ENCODE assay signal across 17 cellular contexts in genomic region chr10:68428396-68428795, GRCh38. TPM values are rescaled to one million over a fixed set of nuclear protein-coding genes. Genes with fewer than 3 reads are reported as not detected.
DNase-seq lines count a peak whose midpoint lies in the region; ATAC-seq, FAIRE-seq and TF ChIP-seq lines count a peak whose summit lies in the region.
"Had no signal": no experiment of that assay in that cellular context is flagged by ENCODE, and none has a peak within 500 bp of the region (broad histone marks: within the 10 kb centered on the region; RNA-seq: fewer than 3 reads in every experiment).

No MANE protein-coding gene starts in this region.

- H3K9me1 ChIP-seq in endothelial cell of umbilical vein (replicated peaks; ENCODE audit: control insufficient read depth, extremely low read depth, insufficient read depth, low read length) = no peaks in the 10 kb centered on the region

- TF ChIP-seq CTCF in endothelial cell of umbilical vein (IDR thresholded peaks at IDR 0.05; ENCODE audit: extremely low read depth in 1 of 2, insufficient read depth in 1 of 2, low read depth in 1 of 2, low read length in 2 of 2) = no peak

- H3K27ac ChIP-seq in endothelial cell of umbilical vein (ENCODE audit: insufficient read depth, low read depth, low read length) = no peak overlapping the region
- H3K27ac ChIP-seq: 22Rv1, A549, BLaER1 had no signal

- no peak for FAIRE-seq in endothelial cell of umbilical vein (lab: Jason Lieb, UNC)
- FAIRE-seq in GM19239 (lab: Jason Lieb, UNC) = no peak
- FAIRE-seq: A549, HepG2 had no signal

- H3K4me2 ChIP-seq in endothelial cell of umbilical vein (ENCODE audit: insufficient read depth, low read length) = no peak overlapping the region
- H3K4me2 ChIP-seq: A549, BLaER1 had no signal

- no peaks in the 10 kb centered on the region for H3K79me2 ChIP-seq in endothelial cell of umbilical vein (ENCODE audit: control insufficient read depth, insufficient read depth, low read length)

- no peaks in the 10 kb centered on the region for H4K20me1 ChIP-seq in endothelial cell of umbilical vein (replicated peaks; ENCODE audit: control insufficient read depth, extremely low read depth, insufficient read depth, low read length)
- H4K20me1 ChIP-seq: BLaER1 had no signal

- H3K4me3 ChIP-seq in endothelial cell of umbilical vein (replicated peaks in 1 of 3; ENCODE audit: insufficient read depth in 1 of 3, low read depth in 1 of 3, low read length in 3 of 3) = no peak overlapping the region
- H3K4me3 ChIP-seq: A549, BLaER1 had no signal

- H3K9ac ChIP-seq in endothelial cell of umbilical vein (replicated peaks; ENCODE audit: extremely low read depth, insufficient read depth, low read length) = no peak overlapping the region
- H3K9ac ChIP-seq: BLaER1 had no signal

- H3K27me3 ChIP-seq in endothelial cell of umbilical vein (ENCODE audit: control insufficient read depth in 2 of 2, insufficient read depth in 2 of 2, low read length in 2 of 2) = no peaks in the 10 kb centered on the region
- H3K27me3 ChIP-seq: BLaER1 had no signal

- TF ChIP-seq POLR2A in endothelial cell of umbilical vein (IDR thresholded peaks at IDR 0.05; ENCODE audit: low read depth, low read length) = no peak

- dilution Hi-C loops in endothelial cell of umbilical vein (cut with MboI; ENCODE audit: extremely low pct_ligation_motif_present, low sequenced_read_pairs) = no loop called here

- DNase-seq in NCI-H345 (lab: John Stamatoyannopoulos, UW) = peak; percentile 22
- no peak for DNase-seq in NCI-H345 treated with DMSO at 0.1 percent for 48 hours (lab: John Stamatoyannopoulos, UW; ENCODE audit: unreplicated experiment)
- peak; percentile 7 for DNase-seq in endothelial cell of umbilical vein (ENCODE audit: low read depth, low spot score)
- peak; percentile 7 for DNase-seq in iris pigment epithelial cell (ENCODE audit: low read depth)
- no peak for DNase-seq in GM19239 (ENCODE audit: insufficient read length, low spot score)
- no peak for DNase-seq in amygdala (lab: John Stamatoyannopoulos, UW)
- DNase-seq: CD4-positive, alpha-beta memory T cell; DMS153; DMS79; GDM1; GOT3; H9 had no signal

- POLR2A ChIA-PET in endothelial cell of umbilical vein (lab: Charles Lee) = no interaction called here

- no peak overlapping the region for H2AFZ ChIP-seq in endothelial cell of umbilical vein (ENCODE audit: low read depth, low read length)

- intact Hi-C loops in endothelial cell of umbilical vein (cut with micrococcal nuclease) = no loop called here

- H3K4me1 ChIP-seq in endothelial cell of umbilical vein (ENCODE audit: control insufficient read depth, extremely low read depth, insufficient read depth, low read length) = no peaks in the 10 kb centered on the region
- H3K4me1 ChIP-seq: A549 had no signal

- CTCF ChIA-PET in endothelial cell of umbilical vein (lab: Charles Lee) = no interaction called here

- no peaks in the 10 kb centered on the region for H3K9me3 ChIP-seq in endothelial cell of umbilical vein (replicated peaks; ENCODE audit: control insufficient read depth, insufficient read depth, low read length)
- H3K9me3 ChIP-seq: A549, BLaER1 had no signal

- H3K36me3 ChIP-seq in endothelial cell of umbilical vein (ENCODE audit: control insufficient read depth in 2 of 2, extremely low read depth in 1 of 2, insufficient read depth in 2 of 2, low read length in 2 of 2) = peaks cover 0 to 19% of the 10 kb centered on the region in 2 experiments

- no peak for ATAC-seq in HG03342 (IDR thresholded peaks at IDR 0.05; ENCODE audit: unreplicated experiment)
- ATAC-seq: A549, HepG2 had no signal

- no TSS peak for BruUV-seq in endothelial cell of umbilical vein (replicated peaks; lab: Mats Ljungman, UMichigan)

TF ChIP-seq in endothelial cell of umbilical vein, 7 proteins besides CTCF, POLR2A, EP300 and RAD21:
- TF ChIP-seq POLR2AphosphoS5 (IDR thresholded peaks at IDR 0.05; ENCODE audit: insufficient read depth, low read depth, low read length) (no peak), GATA2 (IDR thresholded peaks at IDR 0.05; ENCODE audit: insufficient read depth, insufficient read length, low read depth, low read length) (no peak), FOS (IDR thresholded peaks at IDR 0.05; ENCODE audit: borderline replicate concordance, insufficient read depth, low read length) (no peak), EZH2 (IDR thresholded peaks at IDR 0.05; ENCODE audit: borderline replicate concordance, low read depth, low read length, severe bottlenecking) (no peak)

RNA-seq across cellular contexts. Expression of gene RUFY2, which starts 21.3 kb away (rescaled TPM):
- total RNA-seq in endothelial cell of umbilical vein = 24.2 and 26.1 TPM in 2 replicates
- 5.3 and 5.7 TPM in 2 replicates for polyA plus RNA-seq in endothelial cell of umbilical vein
- 5.4 and 6.4 TPM in 2 replicates for polyA plus RNA-seq in endothelial cell of umbilical vein (2011; cell fraction: cytosol; rRNA removed)
- polyA plus RNA-seq in endothelial cell of umbilical vein (2011; cell fraction: nucleus; rRNA removed) = 20.4 and 26.7 TPM in 2 replicates
- polyA plus RNA-seq in endothelial cell of umbilical vein (2012) = 11.5 and 11.7 TPM in 2 replicates
- polyA minus RNA-seq in endothelial cell of umbilical vein = 15.9 and 17.5 TPM in 2 replicates
- polyA minus RNA-seq in endothelial cell of umbilical vein (2011; cell fraction: cytosol; rRNA and poly(A)+ RNA removed) = 4.8 TPM
- 40.7 and 49.1 TPM in 2 replicates for polyA minus RNA-seq in endothelial cell of umbilical vein (2011; cell fraction: nucleus; rRNA and poly(A)+ RNA removed)

RNA-seq across cellular contexts. Expression of gene DNA2, which starts 43.4 kb away (rescaled TPM):
- 18.1 and 18.2 TPM in 2 replicates for total RNA-seq in endothelial cell of umbilical vein
- polyA plus RNA-seq in endothelial cell of umbilical vein = 2.0 and 3.5 TPM in 2 replicates
- 4.2 and 4.8 TPM in 2 replicates for polyA plus RNA-seq in endothelial cell of umbilical vein (2011; cell fraction: cytosol; rRNA removed)
- 11.6 and 21.7 TPM in 2 replicates for polyA plus RNA-seq in endothelial cell of umbilical vein (2011; cell fraction: nucleus; rRNA removed)
- polyA plus RNA-seq in endothelial cell of umbilical vein (2012) = 3.3 and 9.1 TPM in 2 replicates
- polyA minus RNA-seq in endothelial cell of umbilical vein = 3.9 and 4.0 TPM in 2 replicates
- 7.3 TPM for polyA minus RNA-seq in endothelial cell of umbilical vein (2011; cell fraction: cytosol; rRNA and poly(A)+ RNA removed)
- polyA minus RNA-seq in endothelial cell of umbilical vein (2011; cell fraction: nucleus; rRNA and poly(A)+ RNA removed) = 9.7 and 13.5 TPM in 2 replicates

Comparison
In these comparisons a context has a peak if more than half of its experiments do, and no peak if none do; other contexts are left out.
1. DNase-seq: peak in NCI-H345 (single experiment), endothelial cell of umbilical vein (single experiment) and iris pigment epithelial cell (single experiment); none in NCI-H345 treated with DMSO at 0.1 percent for 48 hours (single experiment), GM19239 (single experiment) and amygdala (0 of 56).